In the genomic region with DNA sequence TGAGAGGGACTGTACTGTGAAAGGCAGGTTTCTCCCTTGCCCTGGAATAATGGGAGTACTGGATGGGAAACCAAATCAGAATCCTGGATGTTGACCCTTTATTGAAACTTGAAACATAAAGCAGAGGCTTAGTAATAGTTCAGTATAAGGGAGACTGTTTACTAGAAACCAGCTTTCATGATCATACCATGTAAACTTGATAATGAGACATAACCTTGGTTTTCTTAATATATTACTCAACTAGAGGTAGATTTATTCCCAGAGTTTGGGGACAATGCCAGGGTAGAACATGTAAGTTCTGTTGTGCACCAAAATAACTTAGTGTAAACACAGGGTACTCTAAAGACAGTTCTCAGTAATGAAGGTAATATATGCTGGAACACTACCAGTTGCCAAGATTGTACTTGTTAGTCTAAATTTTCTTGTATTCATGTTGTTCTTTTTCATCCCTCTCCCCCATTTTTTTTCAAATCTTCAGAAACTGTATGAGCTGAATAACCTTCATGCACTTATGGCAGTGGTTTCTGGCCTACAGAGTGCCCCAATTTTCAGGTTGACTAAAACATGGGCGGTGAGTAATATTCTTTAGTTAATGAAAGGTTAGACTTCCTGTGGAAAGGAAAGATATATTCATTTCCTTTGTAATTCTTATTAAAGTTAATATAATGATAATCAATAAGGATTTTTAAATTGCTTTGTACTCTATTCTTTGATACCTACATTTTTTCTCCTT, we compare ENCODE assay signal across 27 cellular contexts. TPM values are rescaled to one million over a fixed set of nuclear protein-coding genes. Genes with fewer than 3 reads are reported as not detected.
DNase-seq lines count a peak whose midpoint lies in the region; ATAC-seq and TF ChIP-seq lines count a peak whose summit lies in the region.
"Had no signal": no experiment of that assay in that cellular context is flagged by ENCODE, and none has a peak within 500 bp of the region (broad histone marks: within the 10 kb centered on the region; RNA-seq: fewer than 3 reads in every experiment).

No MANE protein-coding gene starts in this region.

- H3K4me3 ChIP-seq in gastrocnemius medialis (no peak overlapping the region), lower lobe of right lung (no peak overlapping the region)
- H3K4me3 ChIP-seq: breast epithelium, colonic mucosa, lung, skin epidermis had no signal

- TF ChIP-seq POLR2A in gastrocnemius medialis (IDR thresholded peaks at IDR 0.05), result no peak

- no peaks in the 10 kb centered on the region for H3K27me3 Mint-ChIP-seq in memory B cell

- peaks cover 33% of the 10 kb centered on the region for H3K4me1 Mint-ChIP-seq in memory B cell

- peak overlapping the region; percentile 36 for H3K27ac Mint-ChIP-seq in memory B cell
- H3K27ac Mint-ChIP-seq: activated T-helper 2 cell treated with anti-CD3 and anti-CD28 coated beads, Interferon-gamma antibody, Interleukin-2, Interleukin-4, amounts not matched to agents 10 μg/mL and 5 μg/mL and 100 μg/mL, durations not matched to agents 14 hours and 24 hours and 36 hours; HFFc6 had no signal

- H3K9me3 ChIP-seq in gastrocnemius medialis (no peaks in the 10 kb centered on the region), lower lobe of right lung (no peaks in the 10 kb centered on the region)
- H3K9me3 ChIP-seq: breast epithelium, colonic mucosa had no signal

- peaks cover 1% of the 10 kb centered on the region for H3K9me3 Mint-ChIP-seq in memory B cell
- H3K9me3 Mint-ChIP-seq: activated T-helper 2 cell treated with anti-CD3 and anti-CD28 coated beads, Interferon-gamma antibody, Interleukin-2, Interleukin-4, amounts not matched to agents 10 μg/mL and 5 μg/mL and 100 μg/mL, durations not matched to agents 14 hours and 24 hours and 36 hours; HFFc6 had no signal

- no peaks in the 10 kb centered on the region for H3K27me3 ChIP-seq in gastrocnemius medialis
- H3K27me3 ChIP-seq in lower lobe of right lung (ENCODE audit: low read depth), result no peaks in the 10 kb centered on the region
- H3K27me3 ChIP-seq: breast epithelium, colonic mucosa had no signal

- H3K27ac ChIP-seq in gastrocnemius medialis (no peak overlapping the region), lower lobe of right lung (no peak overlapping the region)
- H3K27ac ChIP-seq: 22Rv1, breast epithelium, colonic mucosa, skin epidermis had no signal

- intact Hi-C loops in gastrocnemius medialis (cut with DNase I; ENCODE audit: low total_unique reads) (no loop called here), lower lobe of right lung (cut with DNase I) (no loop called here)

- H3K4me1 ChIP-seq in gastrocnemius medialis (no peaks in the 10 kb centered on the region), lower lobe of right lung (no peaks in the 10 kb centered on the region)
- H3K4me1 ChIP-seq: breast epithelium, colonic mucosa had no signal

- DNase-seq in activated CD4-positive, CD25-positive, alpha-beta regulatory T cell (lab: John Stamatoyannopoulos, UW), result no peak
- DNase-seq in memory B cell (ENCODE audit: low spot score in 2 of 2), result no peak
- DNase-seq in gastrocnemius medialis, result no peak
- no peak for DNase-seq in lower lobe of right lung
- no peak for DNase-seq in NCI-H446 (lab: John Stamatoyannopoulos, UW)
- DNase-seq: activated CD4-positive, CD25-positive, alpha-beta regulatory T cell treated with anti-CD3 and anti-CD28 coated beads, Interleukin-2, amount 50 U/mL, for 72 hours; AML-193; colonic mucosa; DMS79 treated with DMSO at 0.1 percent for 48 hours; HFFc6; IMR-90; kidney; NCI-H1105 treated with DMSO at 0.1 percent for 48 hours; NCI-H2029 treated with DMSO at 0.1 percent for 48 hours; NCI-H345; Right ventricle myocardium superior; stimulated activated CD4-positive, alpha-beta T cell treated with anti-CD3 and anti-CD28 coated beads, Interleukin-4, amount 100 ng/mL, for 24 hours; T1000; trophoblast cell had no signal

- peak; percentile 60 to 68 for ATAC-seq in activated CD4-positive, CD25-positive, alpha-beta regulatory T cell treated with anti-CD3 and anti-CD28 coated beads, Interleukin-2, amount 50 U/mL, for 24 hours
- ATAC-seq in GM18511 (IDR thresholded peaks at IDR 0.05; ENCODE audit: unreplicated experiment) (peak; percentile 57), HG02870 (IDR thresholded peaks at IDR 0.05; ENCODE audit: unreplicated experiment) (peak; percentile 48), memory B cell (ENCODE audit: low read depth) (no peak), gastrocnemius medialis (no peak), lower lobe of right lung (no peak)

- no peak overlapping the region for H3K4me3 Mint-ChIP-seq in memory B cell
- H3K4me3 Mint-ChIP-seq: HFFc6 had no signal

- in situ Hi-C loops in gastrocnemius medialis (cut with MboI; ENCODE audit: low sequenced_read_pairs in 4 of 4), result no loop called here

- TF ChIP-seq CTCF in gastrocnemius medialis (IDR thresholded peaks at IDR 0.05 in 4 of 5, conservative IDR thresholded peaks at IDR 0.05 in 1 of 5) (no peak), lower lobe of right lung (IDR thresholded peaks at IDR 0.05) (no peak)

- H3K36me3 ChIP-seq in gastrocnemius medialis, result no peaks in the 10 kb centered on the region
- no peaks in the 10 kb centered on the region for H3K36me3 ChIP-seq in lower lobe of right lung
- H3K36me3 ChIP-seq: breast epithelium, colonic mucosa had no signal

- peaks cover 40% of the 10 kb centered on the region for H3K36me3 Mint-ChIP-seq in memory B cell

RNA-seq across cellular contexts. Expression of gene ANGPTL1, which starts 49.6 kb away (rescaled TPM):
- total RNA-seq in gastrocnemius medialis (10 to 100 TPM; 15.7 to 75.2 (median 42.8) TPM), lower lobe of right lung (12.3 TPM)
- total RNA-seq: activated T-helper 2 cell treated with anti-CD3 and anti-CD28 coated beads, Interferon-gamma antibody, Interleukin-2, Interleukin-4, amounts not matched to agents 10 μg/mL and 5 μg/mL and 100 μg/mL, durations not matched to agents 14 hours and 24 hours and 36 hours; HFFc6 had no signal

Comparison
In these comparisons a context has a peak if more than half of its experiments do, and no peak if none do; other contexts are left out.
1. ATAC-seq: peak in activated CD4-positive, CD25-positive, alpha-beta regulatory T cell treated with anti-CD3 and anti-CD28 coated beads, Interleukin-2, amount 50 U/mL, for 24 hours (2 of 2), GM18511 (single experiment) and HG02870 (single experiment); none in memory B cell (single experiment), gastrocnemius medialis (0 of 2) and lower lobe of right lung (0 of 2).